ENCODE assay signal across 16 cellular contexts in the genomic region with DNA sequence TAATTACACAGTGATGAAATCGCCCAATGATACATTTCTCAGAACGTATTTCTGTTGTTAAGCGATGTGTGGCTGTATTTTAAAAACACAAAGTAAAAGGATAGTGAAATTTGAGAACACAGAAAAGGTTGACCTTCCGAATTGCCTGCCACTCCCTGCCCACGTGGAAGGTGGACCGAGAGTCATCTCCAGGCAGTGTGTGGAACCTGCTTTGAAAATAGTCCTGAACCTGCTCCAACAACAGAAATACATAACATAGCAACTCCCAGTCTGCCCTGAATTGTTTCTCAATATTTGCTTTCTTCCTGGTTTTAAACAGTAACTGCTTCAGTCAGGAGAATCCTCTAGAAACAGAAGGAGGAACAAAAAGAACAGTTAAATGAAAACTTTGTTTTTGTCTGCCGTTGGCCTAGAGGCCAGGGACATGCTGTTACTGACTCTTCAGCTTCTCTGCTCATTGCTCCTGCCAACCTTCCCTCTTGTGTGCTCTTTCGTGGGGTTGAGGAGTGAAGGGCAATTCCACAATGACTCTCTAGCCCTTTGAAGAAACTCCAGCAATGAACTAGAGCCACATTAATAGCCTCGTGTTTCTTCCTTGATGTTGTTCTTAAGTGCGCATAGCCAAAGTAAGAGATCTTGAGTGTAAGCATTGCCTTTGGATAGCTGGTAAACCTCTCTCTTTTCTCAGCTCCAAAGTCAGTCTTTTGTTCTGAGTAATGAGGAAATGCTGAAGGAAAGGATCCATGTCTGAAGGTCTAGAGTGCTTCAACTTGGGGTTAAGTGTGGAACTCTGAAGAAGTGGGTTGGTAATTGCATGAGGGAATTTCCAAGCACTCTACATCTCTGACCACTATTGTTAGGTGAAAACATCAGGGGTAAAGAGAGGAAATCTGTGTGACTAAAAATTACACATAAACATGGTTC.
DNase-seq lines count a peak whose midpoint lies in the region; ATAC-seq and TF ChIP-seq lines count a peak whose summit lies in the region.
"Had no signal": no experiment of that assay in that cellular context is flagged by ENCODE, and none has a peak within 500 bp of the region (broad histone marks: within the 10 kb centered on the region; RNA-seq: fewer than 3 reads in every experiment).

No MANE protein-coding gene starts in this region.

- intact Hi-C loops in left lung (cut with DNase I) (no loop called here), thyroid gland (cut with DNase I) (no loop called here)

- no peak for TF ChIP-seq CTCF in KMS-11 (conservative IDR thresholded peaks at IDR 0.05; ENCODE audit: low read depth, low read length)
- TF ChIP-seq CTCF in left lung (IDR thresholded peaks at IDR 0.05), result no peak
- no peak for TF ChIP-seq CTCF in thyroid gland (IDR thresholded peaks at IDR 0.05)

- H3K4me2 ChIP-seq in KMS-11, result peak overlapping the region; percentile 17; the same call in 1 of the 2 replicates
- H3K4me2 ChIP-seq: BLaER1, GM23338 had no signal

- no peaks in the 10 kb centered on the region for H3K79me2 ChIP-seq in KMS-11 (ENCODE audit: insufficient read depth, low read depth)

- H3K36me3 ChIP-seq in KMS-11 (ENCODE audit: insufficient read depth) (no peaks in the 10 kb centered on the region), left lung (no peaks in the 10 kb centered on the region), thyroid gland (no peaks in the 10 kb centered on the region), HAP-1 (replicated peaks) (no peaks in the 10 kb centered on the region)
- H3K36me3 ChIP-seq: BLaER1, Peyer's patch had no signal

- H3K4me1 ChIP-seq in KMS-11 (ENCODE audit: low read depth, poor library complexity, severe bottlenecking) (peaks cover 29% of the 10 kb centered on the region), left lung (peaks cover 5 to 6% of the 10 kb centered on the region in 2 donors), thyroid gland (peaks cover 0 to 6% of the 10 kb centered on the region in 2 donors), HAP-1 (no peaks in the 10 kb centered on the region)
- H3K4me1 ChIP-seq: BLaER1, Peyer's patch had no signal

- in situ Hi-C loops in HAP-1 (cut with MboI; ENCODE audit: low sequenced_read_pairs), result no loop called here

- H3K27ac ChIP-seq in KMS-11, result no peak overlapping the region; the same call in 1 of the 2 replicates
- H3K27ac ChIP-seq in left lung, result peak overlapping the region; percentile 46 to 72
- H3K27ac ChIP-seq in thyroid gland, result no peak overlapping the region
- H3K27ac ChIP-seq: BLaER1, Peyer's patch had no signal

- 40% methylated on average over 10 of the region's 10 CpGs for WGBS in thyroid gland, 2 donors

- ATAC-seq in left lung (peak; percentile 80), GM19467 (IDR thresholded peaks at IDR 0.05; ENCODE audit: unreplicated experiment) (no peak), GM18861 (IDR thresholded peaks at IDR 0.05; ENCODE audit: unreplicated experiment) (no peak)
- ATAC-seq: GM23338 had no signal

- H3K9ac ChIP-seq in KMS-11, result no peak overlapping the region
- H3K9ac ChIP-seq: BLaER1 had no signal

- H3K27me3 ChIP-seq in KMS-11 (ENCODE audit: insufficient read depth, low read depth) (no peaks in the 10 kb centered on the region), left lung (no peaks in the 10 kb centered on the region), thyroid gland (no peaks in the 10 kb centered on the region), HAP-1 (ENCODE audit: low read depth) (no peaks in the 10 kb centered on the region)
- H3K27me3 ChIP-seq: BLaER1, Peyer's patch had no signal

- H3K9me3 ChIP-seq in left lung (no peaks in the 10 kb centered on the region), thyroid gland (no peaks in the 10 kb centered on the region), HAP-1 (no peaks in the 10 kb centered on the region)
- H3K9me3 ChIP-seq: BLaER1, Peyer's patch had no signal

- H3K4me3 ChIP-seq in KMS-11 (IDR thresholded peaks at IDR 0.05; ENCODE audit: insufficient read depth, low read depth, low read length), result no peak overlapping the region
- H3K4me3 ChIP-seq in left lung, result no peak overlapping the region
- H3K4me3 ChIP-seq in thyroid gland (replicated peaks in 1 of 3), result no peak overlapping the region
- H3K4me3 ChIP-seq in HAP-1, result no peak overlapping the region
- H3K4me3 ChIP-seq: BLaER1, GM23338, Peyer's patch had no signal

- H4K20me1 ChIP-seq in KMS-11 (ENCODE audit: insufficient read depth), result no peaks in the 10 kb centered on the region
- H4K20me1 ChIP-seq: BLaER1 had no signal

- no peak overlapping the region for H2AFZ ChIP-seq in KMS-11 (ENCODE audit: low read depth)
- H2AFZ ChIP-seq: GM23338 had no signal

- no peak for TF ChIP-seq POLR2A in thyroid gland (IDR thresholded peaks at IDR 0.05)

- peak; percentile 2 for DNase-seq in CD1c-positive myeloid dendritic cell (ENCODE audit: extremely low spot score)
- peak in 1 of 2 donors; percentile 46 for DNase-seq in left lung
- DNase-seq in thyroid gland, result peak; percentile 13 to 36
- no peak for DNase-seq in HAP-1 (ENCODE audit: low spot score in 2 of 2)
- DNase-seq: DMS 273 treated with DMSO at 0.1 percent for 48 hours, KBM-7, NCI-H1105 treated with DMSO at 0.1 percent for 48 hours, NCI-H187, NCI-H2171, Peyer's patch, SHP77 treated with DMSO at 0.1 percent for 48 hours had no signal

Comparison
In these comparisons a context has a peak if more than half of its experiments do, and no peak if none do; other contexts are left out.
1. DNase-seq: peak in CD1c-positive myeloid dendritic cell (single experiment) and thyroid gland (2 of 2); none in HAP-1 (0 of 2).
2. H3K27ac ChIP-seq: peak in left lung (2 of 2); none in KMS-11 (single experiment) and thyroid gland (0 of 3).